1 cellular context compared by ENCODE assay signal in the genomic region with DNA sequence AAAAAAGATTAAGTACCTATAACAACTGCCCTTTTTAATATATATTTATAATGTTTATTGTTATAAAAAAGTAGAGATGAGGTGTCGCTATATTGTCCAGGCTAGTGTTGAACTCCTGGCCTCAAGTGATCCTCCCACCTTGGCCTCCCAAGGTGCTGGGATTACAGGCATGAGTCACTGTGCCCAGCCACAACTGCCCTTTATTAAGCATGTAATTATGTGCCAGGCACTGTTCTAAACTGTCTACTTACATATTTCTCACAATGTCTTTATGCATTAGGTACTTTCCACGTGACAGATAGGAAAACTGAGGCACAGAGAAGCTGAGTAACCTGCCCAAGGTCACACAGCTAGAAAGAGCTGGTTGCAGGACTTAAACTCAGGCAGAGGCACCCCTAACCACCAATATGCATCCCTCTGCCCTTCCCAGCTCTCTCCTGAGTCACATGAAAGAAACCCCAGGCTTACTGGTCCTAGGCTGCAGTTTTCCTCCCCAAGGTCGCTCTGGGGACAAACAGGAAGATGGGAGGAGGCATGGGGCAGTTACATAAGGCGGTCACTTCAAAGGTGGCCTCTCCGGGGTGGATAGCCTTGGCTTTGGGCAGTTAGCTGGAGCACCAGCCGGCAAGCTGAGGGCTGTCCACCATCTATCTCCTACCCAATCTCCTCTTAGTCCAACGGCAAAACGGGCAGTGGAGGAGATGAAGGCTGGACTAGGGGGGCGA.
TF ChIP-seq lines count a peak whose summit lies in the region.

No MANE protein-coding gene starts in this region.

TF ChIP-seq in HepG2, 621 proteins besides CTCF, POLR2A, EP300 and RAD21 (continued from another document and continues in another):
- TF ChIP-seq ZBTB40 (IDR thresholded peaks at IDR 0.05) = no peak
- TF ChIP-seq ZBTB40 (CRISPR knock-in tag; IDR thresholded peaks at IDR 0.05) = no peak; the same call in 1 of the 2 replicates
- TF ChIP-seq, protein P1, sequence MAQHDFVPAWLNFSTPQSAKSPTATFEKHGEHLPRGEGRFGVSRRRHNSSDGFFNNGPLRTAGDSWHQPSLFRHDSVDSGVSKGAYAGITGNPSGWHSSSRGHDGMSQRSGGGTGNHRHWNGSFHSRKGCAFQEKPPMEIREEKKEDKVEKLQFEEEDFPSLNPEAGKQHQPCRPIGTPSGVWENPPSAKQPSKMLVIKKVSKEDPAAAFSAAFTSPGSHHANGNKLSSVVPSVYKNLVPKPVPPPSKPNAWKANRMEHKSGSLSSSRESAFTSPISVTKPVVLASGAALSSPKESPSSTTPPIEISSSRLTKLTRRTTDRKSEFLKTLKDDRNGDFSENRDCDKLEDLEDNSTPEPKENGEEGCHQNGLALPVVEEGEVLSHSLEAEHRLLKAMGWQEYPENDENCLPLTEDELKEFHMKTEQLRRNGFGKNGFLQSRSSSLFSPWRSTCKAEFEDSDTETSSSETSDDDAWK (CRISPR knock-in tag; IDR thresholded peaks at IDR 0.05) = no peak
- TF ChIP-seq NCOA2 (CRISPR knock-in tag; IDR thresholded peaks at IDR 0.05) = peak; percentile 96
- no peak for TF ChIP-seq MTF1 (CRISPR knock-in tag; IDR thresholded peaks at IDR 0.05)
- no peak for TF ChIP-seq ZNF383 (CRISPR knock-in tag; IDR thresholded peaks at IDR 0.05; ENCODE audit: borderline replicate concordance)
- peak; percentile 67 for TF ChIP-seq PPARG (CRISPR knock-in tag; conservative IDR thresholded peaks at IDR 0.05)
- 0 out of 2 replicates have a peak, but pooled peaks have one; percentile 15 for TF ChIP-seq MAFF (IDR thresholded peaks at IDR 0.05; ENCODE audit: low read depth, low read length)
- TF ChIP-seq ZBTB8A (CRISPR knock-in tag; IDR thresholded peaks at IDR 0.05; ENCODE audit: borderline replicate concordance, low read depth) = no peak
- no peak for TF ChIP-seq MEIS1 (CRISPR knock-in tag; IDR thresholded peaks at IDR 0.05; ENCODE audit: borderline replicate concordance)
- no peak for TF ChIP-seq ZNF562 (CRISPR knock-in tag; IDR thresholded peaks at IDR 0.05; ENCODE audit: borderline replicate concordance)
- TF ChIP-seq, protein P2, sequence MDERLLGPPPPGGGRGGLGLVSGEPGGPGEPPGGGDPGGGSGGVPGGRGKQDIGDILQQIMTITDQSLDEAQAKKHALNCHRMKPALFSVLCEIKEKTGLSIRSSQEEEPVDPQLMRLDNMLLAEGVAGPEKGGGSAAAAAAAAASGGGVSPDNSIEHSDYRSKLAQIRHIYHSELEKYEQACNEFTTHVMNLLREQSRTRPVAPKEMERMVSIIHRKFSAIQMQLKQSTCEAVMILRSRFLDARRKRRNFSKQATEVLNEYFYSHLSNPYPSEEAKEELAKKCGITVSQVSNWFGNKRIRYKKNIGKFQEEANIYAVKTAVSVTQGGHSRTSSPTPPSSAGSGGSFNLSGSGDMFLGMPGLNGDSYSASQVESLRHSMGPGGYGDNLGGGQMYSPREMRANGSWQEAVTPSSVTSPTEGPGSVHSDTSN (CRISPR knock-in tag; IDR thresholded peaks at IDR 0.05) = no peak
- no peak for TF ChIP-seq AHR (CRISPR knock-in tag; IDR thresholded peaks at IDR 0.05)
- TF ChIP-seq U2AF2 (IDR thresholded peaks at IDR 0.05; ENCODE audit: low read depth, low read length) = no peak
- TF ChIP-seq, protein P3, sequence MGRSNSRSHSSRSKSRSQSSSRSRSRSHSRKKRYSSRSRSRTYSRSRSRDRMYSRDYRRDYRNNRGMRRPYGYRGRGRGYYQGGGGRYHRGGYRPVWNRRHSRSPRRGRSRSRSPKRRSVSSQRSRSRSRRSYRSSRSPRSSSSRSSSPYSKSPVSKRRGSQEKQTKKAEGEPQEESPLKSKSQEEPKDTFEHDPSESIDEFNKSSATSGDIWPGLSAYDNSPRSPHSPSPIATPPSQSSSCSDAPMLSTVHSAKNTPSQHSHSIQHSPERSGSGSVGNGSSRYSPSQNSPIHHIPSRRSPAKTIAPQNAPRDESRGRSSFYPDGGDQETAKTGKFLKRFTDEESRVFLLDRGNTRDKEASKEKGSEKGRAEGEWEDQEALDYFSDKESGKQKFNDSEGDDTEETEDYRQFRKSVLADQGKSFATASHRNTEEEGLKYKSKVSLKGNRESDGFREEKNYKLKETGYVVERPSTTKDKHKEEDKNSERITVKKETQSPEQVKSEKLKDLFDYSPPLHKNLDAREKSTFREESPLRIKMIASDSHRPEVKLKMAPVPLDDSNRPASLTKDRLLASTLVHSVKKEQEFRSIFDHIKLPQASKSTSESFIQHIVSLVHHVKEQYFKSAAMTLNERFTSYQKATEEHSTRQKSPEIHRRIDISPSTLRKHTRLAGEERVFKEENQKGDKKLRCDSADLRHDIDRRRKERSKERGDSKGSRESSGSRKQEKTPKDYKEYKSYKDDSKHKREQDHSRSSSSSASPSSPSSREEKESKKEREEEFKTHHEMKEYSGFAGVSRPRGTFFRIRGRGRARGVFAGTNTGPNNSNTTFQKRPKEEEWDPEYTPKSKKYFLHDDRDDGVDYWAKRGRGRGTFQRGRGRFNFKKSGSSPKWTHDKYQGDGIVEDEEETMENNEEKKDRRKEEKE (IDR thresholded peaks at IDR 0.05) = no peak
- no peak; the same call in 1 of the 2 replicates for TF ChIP-seq KLF6 (CRISPR knock-in tag; IDR thresholded peaks at IDR 0.05)
- TF ChIP-seq THAP9 (CRISPR knock-in tag; IDR thresholded peaks at IDR 0.05; ENCODE audit: borderline replicate concordance) = peak; percentile 55; the same call in 1 of the 2 replicates
- TF ChIP-seq FOXP1 (IDR thresholded peaks at IDR 0.05) = no peak
- peak; percentile 80 for TF ChIP-seq FOXP1 (CRISPR knock-in tag; IDR thresholded peaks at IDR 0.05)
- TF ChIP-seq SIN3A (IDR thresholded peaks at IDR 0.05; ENCODE audit: borderline replicate concordance, low read depth, low read length) = no peak
- no peak for TF ChIP-seq STAT6 (CRISPR knock-in tag; IDR thresholded peaks at IDR 0.05; ENCODE audit: borderline replicate concordance)
- TF ChIP-seq ZNF773 (CRISPR knock-in tag; IDR thresholded peaks at IDR 0.05; ENCODE audit: borderline replicate concordance) = no peak
- no peak for TF ChIP-seq ZNF432 (CRISPR knock-in tag; IDR thresholded peaks at IDR 0.05; ENCODE audit: borderline replicate concordance)
